26 cellular contexts compared by ENCODE assay signal in the genomic region with DNA sequence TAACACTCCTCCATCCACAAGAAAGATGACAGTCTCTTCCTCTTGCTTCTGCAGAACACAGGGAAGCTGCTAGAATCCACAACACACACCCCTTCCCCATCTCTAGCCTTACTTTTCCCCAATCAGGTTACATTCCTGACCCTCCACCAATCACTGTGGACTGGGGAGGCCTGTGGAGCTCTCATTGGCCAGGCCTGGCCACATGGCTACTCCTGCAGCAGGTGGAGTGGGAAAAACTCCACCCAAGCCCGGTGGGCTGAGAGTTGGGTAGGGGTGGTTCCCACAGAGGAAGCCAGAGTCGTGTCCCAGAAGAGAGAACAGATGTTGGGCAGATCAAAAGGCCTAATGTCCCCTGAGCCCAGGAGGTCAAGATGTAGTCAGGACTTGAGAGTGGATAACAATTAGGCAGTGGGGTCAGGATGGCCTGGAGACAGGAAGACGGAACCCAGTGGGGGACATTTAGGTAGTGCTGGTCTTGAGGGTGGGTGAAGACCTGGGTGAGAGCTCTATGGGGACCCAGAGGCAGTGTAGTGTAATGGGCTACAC. TPM values are rescaled to one million over a fixed set of nuclear protein-coding genes. Genes with fewer than 3 reads are reported as not detected.
DNase-seq lines count a peak whose midpoint lies in the region; ATAC-seq, FAIRE-seq and TF ChIP-seq lines count a peak whose summit lies in the region.
"Had no signal": no experiment of that assay in that cellular context is flagged by ENCODE, and none has a peak within 500 bp of the region (broad histone marks: within the 10 kb centered on the region; RNA-seq: fewer than 3 reads in every experiment).

No MANE protein-coding gene starts in this region.

- peaks cover 43% of the 10 kb centered on the region for H3K79me2 ChIP-seq in PC-9 (ENCODE audit: low read depth)
- H3K79me2 ChIP-seq in K562 (ENCODE audit: control insufficient read depth, insufficient read depth, low read length), result no peaks in the 10 kb centered on the region
- no peaks in the 10 kb centered on the region for H3K79me2 ChIP-seq in GM23248 (ENCODE audit: insufficient read depth)

- no peaks in the 10 kb centered on the region for H3K9me2 ChIP-seq in PC-9 (ENCODE audit: insufficient read depth)
- H3K9me2 ChIP-seq in GM23248 (ENCODE audit: insufficient read depth), result no peaks in the 10 kb centered on the region

- H2AFZ ChIP-seq in PC-9 (no peak overlapping the region), K562 (ENCODE audit: low read depth, low read length) (no peak overlapping the region), GM23248 (no peak overlapping the region)

- H4K20me1 ChIP-seq in PC-9 (ENCODE audit: insufficient read depth) (no peaks in the 10 kb centered on the region), K562 (replicated peaks; ENCODE audit: control insufficient read depth, insufficient read depth, low read length) (no peaks in the 10 kb centered on the region), GM23248 (ENCODE audit: insufficient read depth) (no peaks in the 10 kb centered on the region)
- H4K20me1 ChIP-seq: BLaER1 treated with 17β-estradiol and CSF1 and Interleukin-3, amounts not matched to agents 10 nM and 100 nM had no signal

- TF ChIP-seq POLR2A in K562 (conservative IDR thresholded peaks at IDR 0.05) (no peak), GM12892 (IDR thresholded peaks at IDR 0.05; ENCODE audit: low read depth, low read length) (no peak)

- no peak for ATAC-seq in K562
- ATAC-seq: A549, GM12878 had no signal

- no peak for DNase-seq in PC-9
- no peak for DNase-seq in K562 (ENCODE audit: extremely low read depth in 1 of 4, low spot score in 3 of 4)
- DNase-seq in mesenteric fat pad (ENCODE audit: low spot score), result peak; percentile 65
- no peak for DNase-seq in NCI-H187 treated with DMSO at 0.1 percent for 48 hours (lab: John Stamatoyannopoulos, UW)
- DNase-seq in right atrium auricular region (ENCODE audit: low spot score), result no peak
- DNase-seq in GM23248, result no peak
- no peak for DNase-seq in GM12892 (ENCODE audit: insufficient read length)
- DNase-seq: 8988T; ACHN; AML-193; BE2C; CD4-positive, alpha-beta T cell; CD8-positive, alpha-beta memory T cell; DMS 273 treated with DMSO at 0.1 percent for 48 hours; DMS79; EL; GDM1; GOT3; HCEC 1CT had no signal

- POLR2A ChIA-PET in PC-9 (lab: Charles Lee; ENCODE audit: unreplicated experiment) (interaction anchor here (0.6 kb wide), 1 partner anchor 18 kb away, joined by 11 read pairs; no protein-coding TSS in a partner anchor), K562 (lab: Yijun Ruan, JAX) (interaction anchor here (0.6 kb wide), 1 partner anchor 69 kb away, joined by 6 read pairs; no protein-coding TSS in a partner anchor)

- intact Hi-C loops in PC-9 (cut with micrococcal nuclease; ENCODE audit: unreplicated experiment), result loop anchor here (5.0 kb wide), 1 partner anchor 433 kb away; the partner anchor contains the start of genes CCP110 and GDE1
- intact Hi-C loops in K562 (cut with micrococcal nuclease), result loop anchor here (5.0 kb wide), 1 partner anchor 107 kb away; the partner anchor contains the start of gene TMC7

- FAIRE-seq in K562 (lab: Jason Lieb, UNC) (no peak), GM12892 (lab: Jason Lieb, UNC) (no peak)
- FAIRE-seq: A549, D721Med, GM12878, GM18507, H54 had no signal

- H3K9me3 ChIP-seq in PC-9 (ENCODE audit: insufficient read depth, low read depth) (no peaks in the 10 kb centered on the region), K562 (replicated peaks; ENCODE audit: control insufficient read depth, insufficient read depth, low read depth, low read length) (no peaks in the 10 kb centered on the region), right atrium auricular region (no peaks in the 10 kb centered on the region), GM23248 (ENCODE audit: low read depth) (no peaks in the 10 kb centered on the region)
- H3K9me3 ChIP-seq: A549, BE2C had no signal

- 9% methylated on average over 3 of the region's 3 CpGs for WGBS in K562 (ENCODE audit: insufficient coverage, low coverage, missing lambda C conversion rate)
- 89 to 94% methylated on average over 3 of the region's 3 CpGs for WGBS in GM23248 (ENCODE audit: low coverage in 1 of 2, low lambda C conversion rate in 2 of 2, missing lambda C conversion rate in 2 of 2), 2 experiments

- TF ChIP-seq RAD21 in Ishikawa (IDR thresholded peaks at IDR 0.05; ENCODE audit: low read depth) (no peak), K562 (CRISPR knock-in tag; conservative IDR thresholded peaks at IDR 0.05 in 1 of 2, IDR thresholded peaks at IDR 0.05 in 1 of 2) (no peak)

- in situ Hi-C loops in K562 (cut with MboI) (loop anchor here (5.0 to 10.0 kb wide), 2 partner anchors 288 to 425 kb away; no protein-coding TSS in a partner anchor), GM23248 (cut with MboI) (loop anchor here (10.0 to 25.0 kb wide), 4 partner anchors 85 to 423 kb away; partner anchors contain the start of genes CCP110 and GDE1)

- H3K9ac ChIP-seq in K562 (ENCODE audit: insufficient read depth in 1 of 2, low read depth in 2 of 2, low read length in 2 of 2) (no peak overlapping the region), GM23248 (no peak overlapping the region)
- H3K9ac ChIP-seq: BLaER1 treated with 17β-estradiol and CSF1 and Interleukin-3, amounts not matched to agents 10 nM and 100 nM had no signal

- 0 out of 2 replicates have a peak overlapping the region, but pooled peaks have one; percentile 63 for H3K4me2 ChIP-seq in PC-9
- H3K4me2 ChIP-seq in K562 (ENCODE audit: insufficient read depth, low read length), result no peak overlapping the region
- no peak overlapping the region for H3K4me2 ChIP-seq in GM23248 (ENCODE audit: unreplicated experiment)
- H3K4me2 ChIP-seq: A549 had no signal

- H3K4me3 ChIP-seq in PC-9 (no peak overlapping the region), K562 (no peak overlapping the region), right atrium auricular region (no peak overlapping the region), GM23248 (no peak overlapping the region)
- H3K4me3 ChIP-seq: A549, GM12878 had no signal

- TF ChIP-seq EP300 in Ishikawa (IDR thresholded peaks at IDR 0.05; ENCODE audit: borderline replicate concordance) (no peak), K562 (IDR thresholded peaks at IDR 0.05; ENCODE audit: low read length) (no peak)

- no peaks in the 10 kb centered on the region for H3K9me1 ChIP-seq in K562 (ENCODE audit: control insufficient read depth, insufficient read depth, low read length)

- H3K27me3 ChIP-seq in PC-9 (ENCODE audit: insufficient read depth, low read depth), result no peaks in the 10 kb centered on the region
- H3K27me3 ChIP-seq in K562 (ENCODE audit: control insufficient read depth in 2 of 2, insufficient read depth in 2 of 2, low read length in 2 of 2), result no peaks in the 10 kb centered on the region
- H3K27me3 ChIP-seq in right atrium auricular region, result no peaks in the 10 kb centered on the region
- H3K27me3 ChIP-seq in GM23248 (replicated peaks; ENCODE audit: insufficient read depth), result no peaks in the 10 kb centered on the region
- H3K27me3 ChIP-seq: BE2C had no signal

- TF ChIP-seq CTCF in PC-9 (conservative IDR thresholded peaks at IDR 0.05) (no peak), K562 (IDR thresholded peaks at IDR 0.05 in 2 of 3, conservative IDR thresholded peaks at IDR 0.05 in 1 of 3; ENCODE audit: insufficient read depth in 2 of 3, low read depth in 1 of 3, low read length in 3 of 3) (no peak), right atrium auricular region (IDR thresholded peaks at IDR 0.05) (no peak)

- H3F3A ChIP-seq in PC-9 (ENCODE audit: insufficient read depth, low read depth) (peaks cover 37% of the 10 kb centered on the region), GM23248 (ENCODE audit: insufficient read depth) (peaks cover 12% of the 10 kb centered on the region)

- H3K36me3 ChIP-seq in PC-9 (ENCODE audit: low read depth) (no peaks in the 10 kb centered on the region), K562 (ENCODE audit: control insufficient read depth, insufficient read depth, low read length) (no peaks in the 10 kb centered on the region), right atrium auricular region (no peaks in the 10 kb centered on the region), GM23248 (ENCODE audit: low read depth) (no peaks in the 10 kb centered on the region)
- H3K36me3 ChIP-seq: BE2C; BLaER1 treated with 17β-estradiol and CSF1 and Interleukin-3, amounts not matched to agents 10 nM and 100 nM had no signal

- BruUV-seq in PC-9 (replicated peaks; lab: Mats Ljungman, UMichigan) (no TSS peak), K562 (replicated peaks; lab: Mats Ljungman, UMichigan) (no TSS peak)

- peaks cover 46% of the 10 kb centered on the region for H3K4me1 ChIP-seq in PC-9 (replicated peaks; ENCODE audit: insufficient read depth)
- peaks cover 13 to 15% of the 10 kb centered on the region in 2 experiments; a peak in 4 of 5 replicates for H3K4me1 ChIP-seq in K562 (replicated peaks in 1 of 2; ENCODE audit: control insufficient read depth in 2 of 2, insufficient read depth in 2 of 2, low read length in 2 of 2)
- H3K4me1 ChIP-seq in right atrium auricular region, result peaks cover 0 to 10% of the 10 kb centered on the region in 2 donors
- peaks cover 18% of the 10 kb centered on the region for H3K4me1 ChIP-seq in GM23248 (ENCODE audit: insufficient read depth)

- CTCF ChIA-PET in PC-9 (lab: Charles Lee), result no interaction called here
- CTCF ChIA-PET in K562 (lab: Yijun Ruan, JAX; ENCODE audit: low intra/inter-chr PET ratio), result no interaction called here

- H3K27ac ChIP-seq in PC-9 (no peak overlapping the region), K562 (ENCODE audit: extremely low read depth, low read depth, low read length) (no peak overlapping the region), right atrium auricular region (no peak overlapping the region), GM23248 (no peak overlapping the region)
- H3K27ac ChIP-seq: A549; BLaER1 treated with 17β-estradiol and CSF1 and Interleukin-3, amounts not matched to agents 10 nM and 100 nM had no signal

RNA-seq across cellular contexts. Expression of gene COQ7, which starts 22.1 kb away (rescaled TPM):
- total RNA-seq in PC-9 (2021), result 26.9 and 30.7 TPM in 2 replicates
- 15.2 and 20.2 TPM in 2 replicates for total RNA-seq in K562 (2011; cell fraction: chromatin; rRNA removed; ENCODE audit: low replicate concordance)
- total RNA-seq in K562 (2011; cell fraction: nucleolus; rRNA removed), result 14.1 and 16.3 TPM in 2 replicates
- 16.9 and 18.6 TPM in 2 replicates for total RNA-seq in K562 (2011; cell fraction: nucleoplasm; rRNA removed)
- total RNA-seq in K562 (2014; rRNA removed), result 22.1 and 23.3 TPM in 2 replicates
- total RNA-seq in K562 (2014; rRNA removed; fragmentation: Illumina TruSeq; extraction: Trizol), result 11.2 and 13.0 TPM in 2 replicates
- total RNA-seq in K562 (2015; rRNA removed; fragmentation: Illumina TruSeq; extraction: Trizol), result 12.2 and 13.0 TPM in 2 replicates
- total RNA-seq in K562 (2021), result 22.5 and 23.4 TPM in 2 replicates
- 12.2 and 15.2 TPM in 2 replicates for polyA plus RNA-seq in K562 (2011; rRNA removed)
- 10.2 and 11.2 TPM in 2 replicates for polyA plus RNA-seq in K562 (2011; cell fraction: cytosol; rRNA removed)
- 5.8 and 6.8 TPM in 2 replicates for polyA plus RNA-seq in K562 (2011; cell fraction: nucleus; rRNA removed)
- 11.7 and 15.8 TPM in 2 replicates for polyA plus RNA-seq in K562 (2012)
- 19.6 and 24.0 TPM in 2 replicates for polyA plus RNA-seq in K562 (2014; fragmentation: Illumina TruSeq; extraction: Trizol)
- polyA plus RNA-seq in K562 (2014; fragmentation: Nextera tagmentation; extraction: Ambion mirVana), result 1 to 10 TPM; 2.3 to 3.5 TPM
- polyA plus RNA-seq in K562 (2014; rRNA removed), result 26.1 and 33.4 TPM in 2 replicates
- 18.8 and 21.9 TPM in 2 replicates for polyA minus RNA-seq in K562 (2011; rRNA and poly(A)+ RNA removed)
- polyA minus RNA-seq in K562 (2011; cell fraction: cytosol; rRNA and poly(A)+ RNA removed), result 3.1 and 9.2 TPM in 2 replicates
- 7.8 and 10.3 TPM in 2 replicates for polyA minus RNA-seq in K562 (2011; cell fraction: nucleus; rRNA and poly(A)+ RNA removed)
- 11.3 TPM for total RNA-seq in mesenteric fat pad
- 10 to 100 TPM; 19.6 to 27.3 TPM for total RNA-seq in right atrium auricular region
- total RNA-seq in GM23248 (2014; rRNA removed; shearing (Covaris generic)), result 9.9 and 19.7 TPM in 2 replicates
- 9.6 and 9.8 TPM in 2 replicates for polyA plus RNA-seq in GM23248 (2016; fragmentation: Nextera tagmentation; extraction: Ambion mirVana)
- 11.4 TPM for polyA plus RNA-seq in GM12892 (2012; ENCODE audit: missing spikeins)

RNA-seq across cellular contexts. Expression of gene ITPRIPL2, which starts 24.3 kb away (rescaled TPM):
- total RNA-seq in PC-9 (2021) (117 and 142 TPM in 2 replicates), K562 (2014; rRNA removed) (0.64 and 1.4 TPM in 2 replicates), K562 (2014; rRNA removed; fragmentation: Illumina TruSeq; extraction: Trizol) (0.76 and 0.80 TPM in 2 replicates), K562 (2015; rRNA removed; fragmentation: Illumina TruSeq; extraction: Trizol) (0.58 and 0.75 TPM in 2 replicates), K562 (2021) (2.1 and 2.2 TPM in 2 replicates), mesenteric fat pad (89.8 TPM), right atrium auricular region (10 to 100 TPM; 17.5 to 40.2 TPM)
- 1.7 and 2.8 TPM in 2 replicates for total RNA-seq in K562 (2011; cell fraction: chromatin; rRNA removed; ENCODE audit: low replicate concordance)
- 2.4 and 2.8 TPM in 2 replicates for total RNA-seq in K562 (2011; cell fraction: nucleolus; rRNA removed)
- 2.9 and 4.4 TPM in 2 replicates for total RNA-seq in K562 (2011; cell fraction: nucleoplasm; rRNA removed)
- polyA plus RNA-seq in K562 (2011; rRNA removed) (0.65 and 0.77 TPM in 2 replicates), K562 (2014; fragmentation: Illumina TruSeq; extraction: Trizol) (0.48 and 0.54 TPM in 2 replicates), K562 (2014; fragmentation: Nextera tagmentation; extraction: Ambion mirVana) (under 1 TPM; 0.04 to 0.11 TPM), K562 (2014; rRNA removed) (0.45 and 1.3 TPM in 2 replicates), GM23248 (2016; fragmentation: Nextera tagmentation; extraction: Ambion mirVana) (9.5 and 11.0 TPM in 2 replicates)
- polyA plus RNA-seq in K562 (2011; cell fraction: cytosol; rRNA removed), result 0.65 and 1.1 TPM in 2 replicates
- 0.66 and 1.5 TPM in 2 replicates for polyA plus RNA-seq in K562 (2011; cell fraction: nucleus; rRNA removed)
- 0.74 and 1.3 TPM in 2 replicates for polyA plus RNA-seq in K562 (2012)
- 1.0 and 1.2 TPM in 2 replicates for polyA minus RNA-seq in K562 (2011; rRNA and poly(A)+ RNA removed)
- 1.2 and 1.8 TPM in 2 replicates for polyA minus RNA-seq in K562 (2011; cell fraction: cytosol; rRNA and poly(A)+ RNA removed)
- polyA minus RNA-seq in K562 (2011; cell fraction: nucleus; rRNA and poly(A)+ RNA removed), result 1.2 and 1.8 TPM in 2 replicates
- total RNA-seq in GM23248 (2014; rRNA removed; shearing (Covaris generic)), result 64.7 and 71.9 TPM in 2 replicates
- polyA plus RNA-seq in GM12892 (2012; ENCODE audit: missing spikeins), result 1.7 TPM
